In genomic region chr6:137846274-137846673, GRCh38 we compare ENCODE assay signal across 1 cellular context.
TF ChIP-seq lines count a peak whose summit lies in the region.

No MANE protein-coding gene starts in this region.

TF ChIP-seq in HepG2, 621 proteins besides CTCF, POLR2A, EP300 and RAD21 (continues in another document):
- TF ChIP-seq ZNF607 (CRISPR knock-in tag; IDR thresholded peaks at IDR 0.05; ENCODE audit: borderline replicate concordance) (no peak), THAP8 (CRISPR knock-in tag; IDR thresholded peaks at IDR 0.05; ENCODE audit: borderline replicate concordance) (no peak), ZNF460 (CRISPR knock-in tag; IDR thresholded peaks at IDR 0.05; ENCODE audit: borderline replicate concordance) (no peak), TEAD3 (CRISPR knock-in tag; optimal IDR thresholded peaks at IDR 0.05; ENCODE audit: borderline replicate concordance) (peak; percentile 84), ZNF10 (CRISPR knock-in tag; IDR thresholded peaks at IDR 0.05; ENCODE audit: borderline replicate concordance, low read depth) (no peak), ZKSCAN5 (CRISPR knock-in tag; IDR thresholded peaks at IDR 0.05) (peak; percentile 21; the same call in 1 of the 2 replicates), ZBTB42 (CRISPR knock-in tag; IDR thresholded peaks at IDR 0.05) (no peak), SOX6 (IDR thresholded peaks at IDR 0.05) (no peak), SOX6 (CRISPR knock-in tag; IDR thresholded peaks at IDR 0.05) (no peak), RORA (CRISPR knock-in tag; IDR thresholded peaks at IDR 0.05) (no peak), MIER3 (CRISPR knock-in tag; IDR thresholded peaks at IDR 0.05; ENCODE audit: borderline replicate concordance) (no peak), RCOR2 (CRISPR knock-in tag; IDR thresholded peaks at IDR 0.05) (no peak), STAG1 (CRISPR knock-in tag; IDR thresholded peaks at IDR 0.05) (no peak), MTA3 (CRISPR knock-in tag; IDR thresholded peaks at IDR 0.05) (no peak), POLR2AphosphoS5 (IDR thresholded peaks at IDR 0.05; ENCODE audit: low read depth, low read length) (no peak), ZNF513 (CRISPR knock-in tag; conservative IDR thresholded peaks at IDR 0.05) (no peak), NR2F1 (CRISPR knock-in tag; IDR thresholded peaks at IDR 0.05) (peak; percentile 10 to 54; a peak in 3 of 4 replicates), RBM22 (optimal IDR thresholded peaks at IDR 0.05; ENCODE audit: low read length) (no peak), RFXAP (CRISPR knock-in tag; IDR thresholded peaks at IDR 0.05; ENCODE audit: borderline replicate concordance) (no peak), ZNF614 (CRISPR knock-in tag; IDR thresholded peaks at IDR 0.05; ENCODE audit: borderline replicate concordance) (0 out of 2 replicates have a peak, but pooled peaks have one; percentile 30), HNF4A (CRISPR knock-in tag; IDR thresholded peaks at IDR 0.05) (peak; percentile 79), SALL1 (CRISPR knock-in tag; IDR thresholded peaks at IDR 0.05) (peak; percentile 70), AGO1 (IDR thresholded peaks at IDR 0.05; ENCODE audit: low read depth, low read length, poor library complexity, severe bottlenecking) (no peak), ZNF33B (CRISPR knock-in tag; IDR thresholded peaks at IDR 0.05) (no peak), ZNF20 (CRISPR knock-in tag; IDR thresholded peaks at IDR 0.05) (no peak), ZNF788 (CRISPR knock-in tag; IDR thresholded peaks at IDR 0.05; ENCODE audit: borderline replicate concordance) (no peak), XBP1 (CRISPR knock-in tag; IDR thresholded peaks at IDR 0.05) (no peak), POGZ (CRISPR knock-in tag; IDR thresholded peaks at IDR 0.05) (no peak), ZNF552 (CRISPR knock-in tag; IDR thresholded peaks at IDR 0.05; ENCODE audit: borderline replicate concordance) (no peak), IRF2 (CRISPR knock-in tag; IDR thresholded peaks at IDR 0.05) (no peak), ETV5 (CRISPR knock-in tag; IDR thresholded peaks at IDR 0.05; ENCODE audit: borderline replicate concordance) (no peak), ZNF225 (CRISPR knock-in tag; IDR thresholded peaks at IDR 0.05) (no peak), RXRB (CRISPR knock-in tag; IDR thresholded peaks at IDR 0.05; ENCODE audit: borderline replicate concordance) (peak; percentile 71; the same call in 1 of the 2 replicates), JUND (CRISPR knock-in tag; IDR thresholded peaks at IDR 0.05) (peak; percentile 22; the same call in 1 of the 2 replicates), FOXK1 (CRISPR knock-in tag; IDR thresholded peaks at IDR 0.05; ENCODE audit: borderline replicate concordance, low read depth) (no peak), ELF3 (CRISPR knock-in tag; IDR thresholded peaks at IDR 0.05) (peak; percentile 16; the same call in 1 of the 2 replicates), TAF1 (CRISPR knock-in tag; IDR thresholded peaks at IDR 0.05) (no peak), ZBTB7B (CRISPR knock-in tag; IDR thresholded peaks at IDR 0.05) (no peak), WIZ (CRISPR knock-in tag; IDR thresholded peaks at IDR 0.05) (no peak), ZNF121 (CRISPR knock-in tag; IDR thresholded peaks at IDR 0.05) (no peak), SKI (IDR thresholded peaks at IDR 0.05; ENCODE audit: partially characterized antibody) (peak; percentile 57), TCF7 (IDR thresholded peaks at IDR 0.05; ENCODE audit: low read depth) (0 out of 2 replicates have a peak, but pooled peaks have one; percentile 7), STAT5B (CRISPR knock-in tag; IDR thresholded peaks at IDR 0.05) (no peak), RARA (CRISPR knock-in tag; IDR thresholded peaks at IDR 0.05) (peak; percentile 87), ZMYM4 (CRISPR knock-in tag; IDR thresholded peaks at IDR 0.05) (0 out of 2 replicates have a peak, but pooled peaks have one; percentile 24)
- TF ChIP-seq, protein P1, sequence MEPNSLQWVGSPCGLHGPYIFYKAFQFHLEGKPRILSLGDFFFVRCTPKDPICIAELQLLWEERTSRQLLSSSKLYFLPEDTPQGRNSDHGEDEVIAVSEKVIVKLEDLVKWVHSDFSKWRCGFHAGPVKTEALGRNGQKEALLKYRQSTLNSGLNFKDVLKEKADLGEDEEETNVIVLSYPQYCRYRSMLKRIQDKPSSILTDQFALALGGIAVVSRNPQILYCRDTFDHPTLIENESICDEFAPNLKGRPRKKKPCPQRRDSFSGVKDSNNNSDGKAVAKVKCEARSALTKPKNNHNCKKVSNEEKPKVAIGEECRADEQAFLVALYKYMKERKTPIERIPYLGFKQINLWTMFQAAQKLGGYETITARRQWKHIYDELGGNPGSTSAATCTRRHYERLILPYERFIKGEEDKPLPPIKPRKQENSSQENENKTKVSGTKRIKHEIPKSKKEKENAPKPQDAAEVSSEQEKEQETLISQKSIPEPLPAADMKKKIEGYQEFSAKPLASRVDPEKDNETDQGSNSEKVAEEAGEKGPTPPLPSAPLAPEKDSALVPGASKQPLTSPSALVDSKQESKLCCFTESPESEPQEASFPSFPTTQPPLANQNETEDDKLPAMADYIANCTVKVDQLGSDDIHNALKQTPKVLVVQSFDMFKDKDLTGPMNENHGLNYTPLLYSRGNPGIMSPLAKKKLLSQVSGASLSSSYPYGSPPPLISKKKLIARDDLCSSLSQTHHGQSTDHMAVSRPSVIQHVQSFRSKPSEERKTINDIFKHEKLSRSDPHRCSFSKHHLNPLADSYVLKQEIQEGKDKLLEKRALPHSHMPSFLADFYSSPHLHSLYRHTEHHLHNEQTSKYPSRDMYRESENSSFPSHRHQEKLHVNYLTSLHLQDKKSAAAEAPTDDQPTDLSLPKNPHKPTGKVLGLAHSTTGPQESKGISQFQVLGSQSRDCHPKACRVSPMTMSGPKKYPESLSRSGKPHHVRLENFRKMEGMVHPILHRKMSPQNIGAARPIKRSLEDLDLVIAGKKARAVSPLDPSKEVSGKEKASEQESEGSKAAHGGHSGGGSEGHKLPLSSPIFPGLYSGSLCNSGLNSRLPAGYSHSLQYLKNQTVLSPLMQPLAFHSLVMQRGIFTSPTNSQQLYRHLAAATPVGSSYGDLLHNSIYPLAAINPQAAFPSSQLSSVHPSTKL (CRISPR knock-in tag; IDR thresholded peaks at IDR 0.05): peak; percentile 70
- TF ChIP-seq, protein P2, sequence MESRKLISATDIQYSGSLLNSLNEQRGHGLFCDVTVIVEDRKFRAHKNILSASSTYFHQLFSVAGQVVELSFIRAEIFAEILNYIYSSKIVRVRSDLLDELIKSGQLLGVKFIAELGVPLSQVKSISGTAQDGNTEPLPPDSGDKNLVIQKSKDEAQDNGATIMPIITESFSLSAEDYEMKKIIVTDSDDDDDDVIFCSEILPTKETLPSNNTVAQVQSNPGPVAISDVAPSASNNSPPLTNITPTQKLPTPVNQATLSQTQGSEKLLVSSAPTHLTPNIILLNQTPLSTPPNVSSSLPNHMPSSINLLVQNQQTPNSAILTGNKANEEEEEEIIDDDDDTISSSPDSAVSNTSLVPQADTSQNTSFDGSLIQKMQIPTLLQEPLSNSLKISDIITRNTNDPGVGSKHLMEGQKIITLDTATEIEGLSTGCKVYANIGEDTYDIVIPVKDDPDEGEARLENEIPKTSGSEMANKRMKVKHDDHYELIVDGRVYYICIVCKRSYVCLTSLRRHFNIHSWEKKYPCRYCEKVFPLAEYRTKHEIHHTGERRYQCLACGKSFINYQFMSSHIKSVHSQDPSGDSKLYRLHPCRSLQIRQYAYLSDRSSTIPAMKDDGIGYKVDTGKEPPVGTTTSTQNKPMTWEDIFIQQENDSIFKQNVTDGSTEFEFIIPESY (CRISPR knock-in tag; IDR thresholded peaks at IDR 0.05): no peak
- TF ChIP-seq, protein P3, sequence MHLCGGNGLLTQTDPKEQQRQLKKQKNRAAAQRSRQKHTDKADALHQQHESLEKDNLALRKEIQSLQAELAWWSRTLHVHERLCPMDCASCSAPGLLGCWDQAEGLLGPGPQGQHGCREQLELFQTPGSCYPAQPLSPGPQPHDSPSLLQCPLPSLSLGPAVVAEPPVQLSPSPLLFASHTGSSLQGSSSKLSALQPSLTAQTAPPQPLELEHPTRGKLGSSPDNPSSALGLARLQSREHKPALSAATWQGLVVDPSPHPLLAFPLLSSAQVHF (CRISPR knock-in tag; IDR thresholded peaks at IDR 0.05): no peak
- TF ChIP-seq, protein P4, sequence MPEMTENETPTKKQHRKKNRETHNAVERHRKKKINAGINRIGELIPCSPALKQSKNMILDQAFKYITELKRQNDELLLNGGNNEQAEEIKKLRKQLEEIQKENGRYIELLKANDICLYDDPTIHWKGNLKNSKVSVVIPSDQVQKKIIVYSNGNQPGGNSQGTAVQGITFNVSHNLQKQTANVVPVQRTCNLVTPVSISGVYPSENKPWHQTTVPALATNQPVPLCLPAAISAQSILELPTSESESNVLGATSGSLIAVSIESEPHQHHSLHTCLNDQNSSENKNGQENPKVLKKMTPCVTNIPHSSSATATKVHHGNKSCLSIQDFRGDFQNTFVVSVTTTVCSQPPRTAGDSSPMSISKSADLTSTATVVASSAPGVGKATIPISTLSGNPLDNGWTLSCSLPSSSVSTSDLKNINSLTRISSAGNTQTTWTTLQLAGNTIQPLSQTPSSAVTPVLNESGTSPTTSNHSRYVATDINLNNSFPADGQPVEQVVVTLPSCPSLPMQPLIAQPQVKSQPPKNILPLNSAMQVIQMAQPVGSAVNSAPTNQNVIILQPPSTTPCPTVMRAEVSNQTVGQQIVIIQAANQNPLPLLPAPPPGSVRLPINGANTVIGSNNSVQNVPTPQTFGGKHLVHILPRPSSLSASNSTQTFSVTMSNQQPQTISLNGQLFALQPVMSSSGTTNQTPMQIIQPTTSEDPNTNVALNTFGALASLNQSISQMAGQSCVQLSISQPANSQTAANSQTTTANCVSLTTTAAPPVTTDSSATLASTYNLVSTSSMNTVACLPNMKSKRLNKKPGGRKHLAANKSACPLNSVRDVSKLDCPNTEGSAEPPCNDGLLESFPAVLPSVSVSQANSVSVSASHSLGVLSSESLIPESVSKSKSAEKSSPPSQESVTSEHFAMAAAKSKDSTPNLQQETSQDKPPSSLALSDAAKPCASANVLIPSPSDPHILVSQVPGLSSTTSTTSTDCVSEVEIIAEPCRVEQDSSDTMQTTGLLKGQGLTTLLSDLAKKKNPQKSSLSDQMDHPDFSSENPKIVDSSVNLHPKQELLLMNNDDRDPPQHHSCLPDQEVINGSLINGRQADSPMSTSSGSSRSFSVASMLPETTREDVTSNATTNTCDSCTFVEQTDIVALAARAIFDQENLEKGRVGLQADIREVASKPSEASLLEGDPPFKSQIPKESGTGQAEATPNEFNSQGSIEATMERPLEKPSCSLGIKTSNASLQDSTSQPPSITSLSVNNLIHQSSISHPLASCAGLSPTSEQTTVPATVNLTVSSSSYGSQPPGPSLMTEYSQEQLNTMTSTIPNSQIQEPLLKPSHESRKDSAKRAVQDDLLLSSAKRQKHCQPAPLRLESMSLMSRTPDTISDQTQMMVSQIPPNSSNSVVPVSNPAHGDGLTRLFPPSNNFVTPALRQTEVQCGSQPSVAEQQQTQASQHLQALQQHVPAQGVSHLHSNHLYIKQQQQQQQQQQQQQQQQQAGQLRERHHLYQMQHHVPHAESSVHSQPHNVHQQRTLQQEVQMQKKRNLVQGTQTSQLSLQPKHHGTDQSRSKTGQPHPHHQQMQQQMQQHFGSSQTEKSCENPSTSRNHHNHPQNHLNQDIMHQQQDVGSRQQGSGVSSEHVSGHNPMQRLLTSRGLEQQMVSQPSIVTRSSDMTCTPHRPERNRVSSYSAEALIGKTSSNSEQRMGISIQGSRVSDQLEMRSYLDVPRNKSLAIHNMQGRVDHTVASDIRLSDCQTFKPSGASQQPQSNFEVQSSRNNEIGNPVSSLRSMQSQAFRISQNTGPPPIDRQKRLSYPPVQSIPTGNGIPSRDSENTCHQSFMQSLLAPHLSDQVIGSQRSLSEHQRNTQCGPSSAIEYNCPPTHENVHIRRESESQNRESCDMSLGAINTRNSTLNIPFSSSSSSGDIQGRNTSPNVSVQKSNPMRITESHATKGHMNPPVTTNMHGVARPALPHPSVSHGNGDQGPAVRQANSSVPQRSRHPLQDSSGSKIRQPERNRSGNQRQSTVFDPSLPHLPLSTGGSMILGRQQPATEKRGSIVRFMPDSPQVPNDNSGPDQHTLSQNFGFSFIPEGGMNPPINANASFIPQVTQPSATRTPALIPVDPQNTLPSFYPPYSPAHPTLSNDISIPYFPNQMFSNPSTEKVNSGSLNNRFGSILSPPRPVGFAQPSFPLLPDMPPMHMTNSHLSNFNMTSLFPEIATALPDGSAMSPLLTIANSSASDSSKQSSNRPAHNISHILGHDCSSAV (CRISPR knock-in tag; IDR thresholded peaks at IDR 0.05; ENCODE audit: borderline replicate concordance): no peak
- TF ChIP-seq, protein P5, sequence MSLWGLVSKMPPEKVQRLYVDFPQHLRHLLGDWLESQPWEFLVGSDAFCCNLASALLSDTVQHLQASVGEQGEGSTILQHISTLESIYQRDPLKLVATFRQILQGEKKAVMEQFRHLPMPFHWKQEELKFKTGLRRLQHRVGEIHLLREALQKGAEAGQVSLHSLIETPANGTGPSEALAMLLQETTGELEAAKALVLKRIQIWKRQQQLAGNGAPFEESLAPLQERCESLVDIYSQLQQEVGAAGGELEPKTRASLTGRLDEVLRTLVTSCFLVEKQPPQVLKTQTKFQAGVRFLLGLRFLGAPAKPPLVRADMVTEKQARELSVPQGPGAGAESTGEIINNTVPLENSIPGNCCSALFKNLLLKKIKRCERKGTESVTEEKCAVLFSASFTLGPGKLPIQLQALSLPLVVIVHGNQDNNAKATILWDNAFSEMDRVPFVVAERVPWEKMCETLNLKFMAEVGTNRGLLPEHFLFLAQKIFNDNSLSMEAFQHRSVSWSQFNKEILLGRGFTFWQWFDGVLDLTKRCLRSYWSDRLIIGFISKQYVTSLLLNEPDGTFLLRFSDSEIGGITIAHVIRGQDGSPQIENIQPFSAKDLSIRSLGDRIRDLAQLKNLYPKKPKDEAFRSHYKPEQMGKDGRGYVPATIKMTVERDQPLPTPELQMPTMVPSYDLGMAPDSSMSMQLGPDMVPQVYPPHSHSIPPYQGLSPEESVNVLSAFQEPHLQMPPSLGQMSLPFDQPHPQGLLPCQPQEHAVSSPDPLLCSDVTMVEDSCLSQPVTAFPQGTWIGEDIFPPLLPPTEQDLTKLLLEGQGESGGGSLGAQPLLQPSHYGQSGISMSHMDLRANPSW (CRISPR knock-in tag; IDR thresholded peaks at IDR 0.05; ENCODE audit: borderline replicate concordance): no peak
